Comparison of ENCODE assay signal across 26 cellular contexts in the genomic region with DNA sequence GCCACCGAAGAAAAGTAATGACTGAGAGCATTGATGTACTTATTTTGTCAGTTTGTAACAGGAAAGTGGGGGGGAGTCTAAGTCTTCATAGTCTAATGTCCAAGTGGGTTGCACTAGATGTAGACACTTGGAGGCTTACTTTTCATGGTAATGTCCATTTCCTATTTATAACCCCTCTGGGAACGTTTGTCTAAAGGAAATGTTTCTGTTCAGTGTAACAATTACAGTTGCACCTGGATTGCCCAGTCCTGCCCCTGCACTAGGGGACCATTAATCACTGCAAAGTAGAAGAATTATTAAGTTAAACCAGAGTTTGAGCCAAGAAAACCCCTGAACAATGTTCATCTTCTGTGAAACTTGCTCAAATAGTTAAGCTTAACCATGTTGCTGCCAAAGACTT.
DNase-seq lines count a peak whose midpoint lies in the region; ATAC-seq, FAIRE-seq and TF ChIP-seq lines count a peak whose summit lies in the region.
"Had no signal": no experiment of that assay in that cellular context is flagged by ENCODE, and none has a peak within 500 bp of the region (broad histone marks: within the 10 kb centered on the region; RNA-seq: fewer than 3 reads in every experiment).

No MANE protein-coding gene starts in this region.

- H2AFZ ChIP-seq in SK-N-SH (ENCODE audit: low read depth) (0 out of 2 replicates have a peak overlapping the region, but pooled peaks have one; percentile 24), Loucy (ENCODE audit: low read length) (peak overlapping the region; percentile 51; the same call in 1 of the 2 replicates)
- H2AFZ ChIP-seq: GM23338 had no signal

- H3K36me3 ChIP-seq in SK-N-SH (replicated peaks in 1 of 2; ENCODE audit: control insufficient read depth in 1 of 2, insufficient read depth in 2 of 2, low read length in 1 of 2) (no peaks in the 10 kb centered on the region), Loucy (ENCODE audit: insufficient read depth, low read length) (no peaks in the 10 kb centered on the region), small intestine (ENCODE audit: control insufficient read depth in 2 of 2, insufficient read depth in 2 of 2, low read length in 2 of 2) (no peaks in the 10 kb centered on the region)
- H3K36me3 ChIP-seq: BLaER1 had no signal

- no peaks in the 10 kb centered on the region for H3K9me3 ChIP-seq in SK-N-SH
- H3K9me3 ChIP-seq in Loucy (ENCODE audit: insufficient read depth, low read depth, low read length) = no peaks in the 10 kb centered on the region
- H3K9me3 ChIP-seq in small intestine (ENCODE audit: control insufficient read depth, low read depth) = no peaks in the 10 kb centered on the region
- H3K9me3 ChIP-seq: BLaER1 had no signal

- POLR2A ChIA-PET in SK-N-SH (lab: Yijun Ruan, JAX) = no interaction called here

- no peak for TF ChIP-seq EP300 in SK-N-SH (IDR thresholded peaks at IDR 0.05; ENCODE audit: borderline replicate concordance in 1 of 2, low read depth in 1 of 2, low read length in 1 of 2)

- no peak overlapping the region for H3K4me3 Mint-ChIP-seq in nephron progenitor cell
- H3K4me3 Mint-ChIP-seq: B cell; CD4-positive, CD25-positive, alpha-beta regulatory T cell; CD8-positive, alpha-beta T cell; GM23338; H9; HFFc6 had no signal

- H3K4me1 ChIP-seq in SK-N-SH (ENCODE audit: control insufficient read depth in 1 of 2, insufficient read depth in 2 of 2, low read depth in 1 of 2, low read length in 1 of 2) (no peaks in the 10 kb centered on the region; a peak in 2 of 4 replicates), Loucy (ENCODE audit: insufficient read depth, low read length, poor library complexity, severe bottlenecking) (no peaks in the 10 kb centered on the region), small intestine (ENCODE audit: control insufficient read depth in 2 of 2, insufficient read depth in 1 of 2, low read depth in 1 of 2, low read length in 1 of 2) (no peaks in the 10 kb centered on the region)
- H3K4me1 ChIP-seq: BLaER1 had no signal

- H3K79me2 ChIP-seq in SK-N-SH (ENCODE audit: insufficient read depth) (no peaks in the 10 kb centered on the region), Loucy (ENCODE audit: insufficient read depth, low read length) (no peaks in the 10 kb centered on the region)

- no peak for TF ChIP-seq CTCF in SK-N-SH (IDR thresholded peaks at IDR 0.05)
- no peak for TF ChIP-seq CTCF in Loucy (conservative IDR thresholded peaks at IDR 0.05; ENCODE audit: low read length)
- no peak for TF ChIP-seq CTCF in nephron progenitor cell (IDR thresholded peaks at IDR 0.05)

- H3K4me1 Mint-ChIP-seq in nephron progenitor cell = peaks cover 17% of the 10 kb centered on the region
- H3K4me1 Mint-ChIP-seq: B cell had no signal

- no peak overlapping the region for H3K4me2 ChIP-seq in SK-N-SH
- no peak overlapping the region for H3K4me2 ChIP-seq in Loucy (ENCODE audit: low read depth, low read length, poor library complexity, severe bottlenecking)
- H3K4me2 ChIP-seq: BLaER1, GM23338 had no signal

- H3K9me3 Mint-ChIP-seq in nephron progenitor cell = peaks cover 11% of the 10 kb centered on the region
- H3K9me3 Mint-ChIP-seq: CD4-positive, CD25-positive, alpha-beta regulatory T cell; CD8-positive, alpha-beta T cell; GM23338; H9; HFFc6 had no signal

- H3K9ac ChIP-seq in SK-N-SH (no peak overlapping the region), Loucy (ENCODE audit: low read depth, low read length, poor library complexity, severe bottlenecking) (no peak overlapping the region)
- H3K9ac ChIP-seq: BLaER1 had no signal

- no peaks in the 10 kb centered on the region for H3K27me3 ChIP-seq in SK-N-SH (ENCODE audit: insufficient read depth)
- H3K27me3 ChIP-seq in Loucy (ENCODE audit: insufficient read depth, low read length, poor library complexity, severe bottlenecking) = no peaks in the 10 kb centered on the region
- H3K27me3 ChIP-seq in small intestine (ENCODE audit: control insufficient read depth in 2 of 2, insufficient read depth in 2 of 2, low read length in 2 of 2) = no peaks in the 10 kb centered on the region
- H3K27me3 ChIP-seq: BLaER1 had no signal

- FAIRE-seq in small intestine (lab: Jason Lieb, UNC) = no peak
- FAIRE-seq: A204.1, D721Med, GM12878, GM19239 had no signal

- no peaks in the 10 kb centered on the region for H4K20me1 ChIP-seq in SK-N-SH (ENCODE audit: insufficient read depth)
- no peaks in the 10 kb centered on the region for H4K20me1 ChIP-seq in Loucy (ENCODE audit: insufficient read depth, low read length, poor library complexity, severe bottlenecking)
- H4K20me1 ChIP-seq: BLaER1 had no signal

- no peaks in the 10 kb centered on the region for H3F3A ChIP-seq in SK-N-SH (replicated peaks; ENCODE audit: insufficient read depth)
- H3F3A ChIP-seq in Loucy (ENCODE audit: low read depth) = no peaks in the 10 kb centered on the region

- WGBS in SK-N-SH (ENCODE audit: low lambda C conversion rate) = 43% methylated on average over 2 of the region's 2 CpGs
- WGBS in small intestine, 3 donors = 51 to 54% (median 53%) methylated on average over 2 of the region's 2 CpGs

- ATAC-seq in SK-N-SH treated with all-trans-retinoic acid at 6 μM for 48 hours (no peak), GM21825 (IDR thresholded peaks at IDR 0.05; ENCODE audit: unreplicated experiment) (no peak)
- ATAC-seq: CD8-positive, alpha-beta T cell; GM12878; GM23338; HCT116 had no signal

- H3K4me3 ChIP-seq in SK-N-SH (ENCODE audit: low read depth in 2 of 2, low read length in 1 of 2) (no peak overlapping the region), Loucy (ENCODE audit: low read length, poor library complexity, severe bottlenecking) (no peak overlapping the region), small intestine (ENCODE audit: low read depth in 1 of 2, low read length in 2 of 2) (no peak overlapping the region)
- H3K4me3 ChIP-seq: BLaER1, GM12878, GM23338 had no signal

- peaks cover 12% of the 10 kb centered on the region for H3K27me3 Mint-ChIP-seq in nephron progenitor cell (ENCODE audit: low read depth, poor library complexity)
- H3K27me3 Mint-ChIP-seq: B cell; CD4-positive, CD25-positive, alpha-beta regulatory T cell had no signal

- DNase-seq in SK-N-SH (no peak), OCI-M1 (lab: John Stamatoyannopoulos, UW) (peak; percentile 7), nephron progenitor cell (no peak), NCI-H2171 (lab: John Stamatoyannopoulos, UW) (no peak), small intestine (no peak)
- DNase-seq: CD4-positive, CD25-positive, alpha-beta regulatory T cell; CD8-positive, alpha-beta T cell; DMS 273 treated with DMSO at 0.1 percent for 48 hours; DMS79; EL; GDM1; H9; HFFc6 had no signal

- CTCF ChIA-PET in SK-N-SH (lab: Yijun Ruan, JAX) = interaction anchor here (1.3 kb wide), 1 partner anchor 60 kb away, joined by 3 read pairs; no protein-coding TSS in a partner anchor

- H3K9me2 ChIP-seq in SK-N-SH (no peaks in the 10 kb centered on the region), Loucy (replicated peaks; ENCODE audit: low read depth, low read length) (no peaks in the 10 kb centered on the region)

- H3K27ac ChIP-seq in SK-N-SH (ENCODE audit: low read depth in 2 of 2, low read length in 1 of 2) (no peak overlapping the region), small intestine (ENCODE audit: low read depth in 1 of 2, low read length in 1 of 2) (no peak overlapping the region)
- H3K27ac ChIP-seq: 22Rv1, BLaER1, C4-2B had no signal

- peak overlapping the region; percentile 61 for H3K27ac Mint-ChIP-seq in nephron progenitor cell
- H3K27ac Mint-ChIP-seq: B cell; CD4-positive, CD25-positive, alpha-beta regulatory T cell; CD8-positive, alpha-beta T cell; GM23338; H9; HFFc6 had no signal

- H3K36me3 Mint-ChIP-seq in nephron progenitor cell (ENCODE audit: low read depth) = peaks cover 45% of the 10 kb centered on the region
- H3K36me3 Mint-ChIP-seq: CD4-positive, CD25-positive, alpha-beta regulatory T cell; CD8-positive, alpha-beta T cell had no signal

- TF ChIP-seq RAD21 in SK-N-SH (IDR thresholded peaks at IDR 0.05; ENCODE audit: low read length) = no peak

TF ChIP-seq in SK-N-SH, 30 proteins besides CTCF, POLR2A, EP300 and RAD21 (continues in another document):
- TF ChIP-seq GATA2 (CRISPR knock-in tag; IDR thresholded peaks at IDR 0.05) = no peak
- TF ChIP-seq, protein P1, sequence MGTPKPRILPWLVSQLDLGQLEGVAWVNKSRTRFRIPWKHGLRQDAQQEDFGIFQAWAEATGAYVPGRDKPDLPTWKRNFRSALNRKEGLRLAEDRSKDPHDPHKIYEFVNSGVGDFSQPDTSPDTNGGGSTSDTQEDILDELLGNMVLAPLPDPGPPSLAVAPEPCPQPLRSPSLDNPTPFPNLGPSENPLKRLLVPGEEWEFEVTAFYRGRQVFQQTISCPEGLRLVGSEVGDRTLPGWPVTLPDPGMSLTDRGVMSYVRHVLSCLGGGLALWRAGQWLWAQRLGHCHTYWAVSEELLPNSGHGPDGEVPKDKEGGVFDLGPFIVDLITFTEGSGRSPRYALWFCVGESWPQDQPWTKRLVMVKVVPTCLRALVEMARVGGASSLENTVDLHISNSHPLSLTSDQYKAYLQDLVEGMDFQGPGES (IDR thresholded peaks at IDR 0.05; ENCODE audit: low read depth, low read length) = no peak

TF ChIP-seq in SK-N-SH treated with all-trans-retinoic acid at 6 μM for 48 hours, 23 proteins besides CTCF, POLR2A, EP300 and RAD21:
- TF ChIP-seq ESRRG (CRISPR knock-in tag; IDR thresholded peaks at IDR 0.05) = no peak
- no peak for TF ChIP-seq ARNTL (CRISPR knock-in tag; IDR thresholded peaks at IDR 0.05; ENCODE audit: borderline replicate concordance, low read depth)
- TF ChIP-seq SNAI2 (CRISPR knock-in tag; IDR thresholded peaks at IDR 0.05) = no peak
- no peak for TF ChIP-seq ZFP3 (CRISPR knock-in tag; IDR thresholded peaks at IDR 0.05)
- TF ChIP-seq, protein P2, sequence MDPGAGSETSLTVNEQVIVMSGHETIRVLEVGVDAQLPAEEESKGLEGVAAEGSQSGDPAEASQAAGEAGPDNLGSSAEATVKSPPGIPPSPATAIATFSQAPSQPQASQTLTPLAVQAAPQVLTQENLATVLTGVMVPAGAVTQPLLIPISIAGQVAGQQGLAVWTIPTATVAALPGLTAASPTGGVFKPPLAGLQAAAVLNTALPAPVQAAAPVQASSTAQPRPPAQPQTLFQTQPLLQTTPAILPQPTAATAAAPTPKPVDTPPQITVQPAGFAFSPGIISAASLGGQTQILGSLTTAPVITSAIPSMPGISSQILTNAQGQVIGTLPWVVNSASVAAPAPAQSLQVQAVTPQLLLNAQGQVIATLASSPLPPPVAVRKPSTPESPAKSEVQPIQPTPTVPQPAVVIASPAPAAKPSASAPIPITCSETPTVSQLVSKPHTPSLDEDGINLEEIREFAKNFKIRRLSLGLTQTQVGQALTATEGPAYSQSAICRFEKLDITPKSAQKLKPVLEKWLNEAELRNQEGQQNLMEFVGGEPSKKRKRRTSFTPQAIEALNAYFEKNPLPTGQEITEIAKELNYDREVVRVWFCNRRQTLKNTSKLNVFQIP (CRISPR knock-in tag; IDR thresholded peaks at IDR 0.05; ENCODE audit: borderline replicate concordance, low read depth) = no peak
TF ChIP-seq in SK-N-SH treated with all-trans-retinoic acid at 6 μM for 48 hours: peak in this region for 0.
